Comparison of ENCODE assay signal across 25 cellular contexts in genomic region chr4:183214912-183215488, GRCh38.
"Had no signal": no experiment of that assay in that cellular context is flagged by ENCODE, and none has a peak within 500 bp of the region (broad histone marks: within the 10 kb centered on the region; RNA-seq: fewer than 3 reads in every experiment).

No MANE protein-coding gene starts in this region.

- H3K4me1 Mint-ChIP-seq: activated CD4-positive, alpha-beta T cell treated with anti-CD3 and anti-CD28 coated beads, Interleukin-2, amount 10 ng/mL, durations not matched to agents 24 days and 14 days had no signal

- H3K27me3 Mint-ChIP-seq: activated CD4-positive, alpha-beta T cell treated with anti-CD3 and anti-CD28 coated beads, Interleukin-2, amount 10 ng/mL, durations not matched to agents 24 days and 14 days; activated naive CD8-positive, alpha-beta T cell; brain had no signal

- H3K27ac Mint-ChIP-seq: activated CD4-positive, alpha-beta T cell treated with anti-CD3 and anti-CD28 coated beads, Interleukin-2, amount 10 ng/mL, durations not matched to agents 24 days and 14 days; activated naive CD4-positive, alpha-beta T cell treated with anti-CD3 and anti-CD28 coated beads for 36 hours; activated naive CD8-positive, alpha-beta T cell; brain; T-helper 1 cell treated with Interleukin-12 subunit alpha and Interleukin-12 subunit beta and Interleukin-4 antibody, amounts not matched to agents 30 μg/mL and 1 μg/mL, for 36 hours; WTC11 had no signal

- H3K9me3 ChIP-seq: MG63, SJCRH30 had no signal

- H3K4me1 ChIP-seq: SJCRH30 had no signal

- FAIRE-seq: HepG2 had no signal

- H3K36me3 Mint-ChIP-seq: activated naive CD8-positive, alpha-beta T cell; brain had no signal

- H3K4me3 ChIP-seq: MG63, SJCRH30 had no signal

- ATAC-seq: activated T-cell treated with anti-CD3 and anti-CD28 coated beads, Interleukin-2, amount 50 U/mL, for 4 hours; HepG2; PC-3; WTC11 had no signal

- H3K27me3 ChIP-seq: MG63, SJCRH30 had no signal

- H3K27ac ChIP-seq: SJCRH30 had no signal

- H3K4me3 Mint-ChIP-seq: activated CD4-positive, alpha-beta T cell treated with anti-CD3 and anti-CD28 coated beads, Interleukin-2, amount 10 ng/mL, durations not matched to agents 24 days and 14 days; activated naive CD4-positive, alpha-beta T cell treated with anti-CD3 and anti-CD28 coated beads for 36 hours; activated naive CD8-positive, alpha-beta T cell; activated T-cell treated with anti-CD3 and anti-CD28 coated beads, Interleukin-2, amount 50 U/mL, for 4 hours; brain; T-helper 1 cell treated with Interleukin-12 subunit alpha and Interleukin-12 subunit beta and Interleukin-4 antibody, amounts not matched to agents 30 μg/mL and 1 μg/mL, for 36 hours; WTC11 had no signal

- DNase-seq: activated CD4-positive, alpha-beta T cell treated with anti-CD3 and anti-CD28 coated beads for 1 hour; activated CD4-positive, alpha-beta T cell treated with anti-CD3 and anti-CD28 coated beads, Interleukin-2, amount 10 ng/mL, durations not matched to agents 24 days and 14 days; activated CD4-positive, alpha-beta T cell treated with anti-CD3 and anti-CD28 coated beads, Interleukin-2, amount 50 U/mL, for 48 hours; activated CD8-positive, alpha-beta memory T cell treated with anti-CD3 and anti-CD28 coated beads for 24 hours; activated effector memory CD4-positive, alpha-beta T cell treated with anti-CD3 and anti-CD28 coated beads, Interleukin-2, amount 50 U/mL, for 16 hours; activated naive CD4-positive, alpha-beta T cell treated with anti-CD3 and anti-CD28 coated beads for 36 hours; activated T-cell treated with anti-CD3 and anti-CD28 coated beads, Interleukin-2, amount 50 U/mL, for 4 hours; amygdala; MG63; NCI-H1105; NCI-H1436; NCI-H1694 treated with DMSO at 0.1 percent for 48 hours; NCI-H2029 treated with DMSO at 0.1 percent for 48 hours; NCI-H345; NCI-H510A; NCI-H526 treated with DMSO at 0.1 percent for 48 hours; NCI-H82; NK-92 treated with Interleukin-12 subunit alpha and Interleukin-12 subunit beta, amount 100 ng/mL, for 24 hours; PC-3; SJCRH30 had no signal

- H3K9me3 Mint-ChIP-seq: activated CD4-positive, alpha-beta T cell treated with anti-CD3 and anti-CD28 coated beads, Interleukin-2, amount 10 ng/mL, durations not matched to agents 24 days and 14 days; activated naive CD4-positive, alpha-beta T cell treated with anti-CD3 and anti-CD28 coated beads for 36 hours; activated T-cell treated with anti-CD3 and anti-CD28 coated beads, Interleukin-2, amount 50 U/mL, for 4 hours; brain; T-helper 1 cell treated with Interleukin-12 subunit alpha and Interleukin-12 subunit beta and Interleukin-4 antibody, amounts not matched to agents 30 μg/mL and 1 μg/mL, for 36 hours; WTC11 had no signal

- H3K36me3 ChIP-seq: MG63, SJCRH30 had no signal
